Comparison of ENCODE assay signal across 18 cellular contexts in the genomic region with DNA sequence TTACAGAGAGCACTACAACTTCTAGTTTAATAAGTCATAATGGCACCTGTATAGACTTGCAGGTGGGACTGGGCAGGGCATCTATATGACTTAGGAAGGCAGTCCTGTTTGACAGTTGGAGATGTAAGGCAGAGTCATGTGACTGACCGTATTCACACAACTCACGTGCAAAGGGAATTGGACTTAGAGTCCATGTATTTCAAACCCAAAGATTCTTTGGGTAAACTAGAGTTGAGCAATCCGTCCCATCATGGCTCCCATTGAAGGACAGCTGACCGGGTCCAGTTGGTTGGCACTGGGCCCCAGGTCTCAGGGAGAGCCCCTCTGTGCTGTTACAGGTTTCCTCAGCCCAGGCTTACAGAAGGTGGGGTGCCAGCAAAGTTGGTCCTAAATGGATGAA.
DNase-seq lines count a peak whose midpoint lies in the region; ATAC-seq, FAIRE-seq and TF ChIP-seq lines count a peak whose summit lies in the region.
"Had no signal": no experiment of that assay in that cellular context is flagged by ENCODE, and none has a peak within 500 bp of the region (broad histone marks: within the 10 kb centered on the region; RNA-seq: fewer than 3 reads in every experiment).

No MANE protein-coding gene starts in this region.

- H3K4me2 ChIP-seq in GM23338 (no peak overlapping the region), HepG2 (ENCODE audit: low read depth, low read length) (no peak overlapping the region)

- H3K27me3 ChIP-seq in GM23338 (ENCODE audit: insufficient read depth) (no peaks in the 10 kb centered on the region), HepG2 (ENCODE audit: control insufficient read depth in 1 of 2, insufficient read depth in 2 of 2, low read length in 2 of 2) (no peaks in the 10 kb centered on the region), thymus (ENCODE audit: control insufficient read depth, insufficient read depth) (no peaks in the 10 kb centered on the region), WERI-Rb-1 (ENCODE audit: insufficient read depth, low read depth, severe bottlenecking) (no peaks in the 10 kb centered on the region)

- in situ Hi-C loops in HepG2 (cut with HindIII; ENCODE audit: extremely low pct_ligation_motif_present, low pct_unique_long_range_greater_than_20kb) = loop anchor here (25.0 kb wide), 1 partner anchor 337 kb away; no protein-coding TSS in a partner anchor

- DNase-seq in GM23338 (ENCODE audit: low spot score) (no peak), WTC11 (ENCODE audit: low spot score) (no peak), HepG2 (ENCODE audit: low spot score) (peak; percentile 24), WERI-Rb-1 (no peak), NCI-H2081 (lab: John Stamatoyannopoulos, UW) (no peak), anterior cingulate cortex (lab: John Stamatoyannopoulos, UW) (no peak), HPDE6-E6E7 (ENCODE audit: extremely low spot score) (no peak)
- DNase-seq: ACHN; Calu3; CD8-positive, alpha-beta T cell; DMS79 treated with DMSO at 0.1 percent for 48 hours; GOT3 had no signal

- TF ChIP-seq POLR2A in HepG2 (IDR thresholded peaks at IDR 0.05; ENCODE audit: insufficient read depth in 1 of 2, low read depth in 2 of 2, low read length in 2 of 2) = no peak

- H3K36me3 Mint-ChIP-seq in GM23338 (ENCODE audit: low read depth) = no peaks in the 10 kb centered on the region
- H3K36me3 Mint-ChIP-seq in WTC11 = no peaks in the 10 kb centered on the region

- TF ChIP-seq EP300 in HepG2 (IDR thresholded peaks at IDR 0.05; ENCODE audit: low read depth in 2 of 2, low read length in 2 of 2) (no peak), HepG2 (CRISPR knock-in tag; IDR thresholded peaks at IDR 0.05; ENCODE audit: borderline replicate concordance) (no peak)

- H3K27ac Mint-ChIP-seq in GM23338 = no peak overlapping the region
- no peak overlapping the region; the same call in 1 of the 2 replicates for H3K27ac Mint-ChIP-seq in WTC11
- H3K27ac Mint-ChIP-seq: CD8-positive, alpha-beta T cell had no signal

- H3K9me2 ChIP-seq in GM23338 (ENCODE audit: insufficient read depth) = 0 out of 2 replicates have a peak, but pooled peaks cover 3% of the 10 kb centered on the region

- no peak overlapping the region for H3K9ac ChIP-seq in HepG2 (ENCODE audit: insufficient read depth, low read depth, low read length)

- H3K36me3 ChIP-seq in GM23338 (ENCODE audit: insufficient read depth) = no peaks in the 10 kb centered on the region
- H3K36me3 ChIP-seq in HepG2 (replicated peaks in 1 of 2; ENCODE audit: control insufficient read depth in 1 of 2, insufficient read depth in 2 of 2, low read length in 2 of 2) = peaks cover 1 to 12% of the 10 kb centered on the region in 2 experiments; a peak in 4 of 5 replicates
- H3K36me3 ChIP-seq in thymus (ENCODE audit: control insufficient read depth, insufficient read depth) = no peaks in the 10 kb centered on the region
- H3K36me3 ChIP-seq in WERI-Rb-1 = peaks cover 3% of the 10 kb centered on the region; the same call in 1 of the 2 replicates

- POLR2A ChIA-PET in WTC11 (lab: Charles Lee) = no interaction called here
- POLR2A ChIA-PET in HepG2 (lab: Yijun Ruan, JAX) = no interaction called here

- CTCF ChIA-PET in WTC11 (lab: Charles Lee) (interaction anchor here (0.6 to 1.2 kb wide), 4 partner anchors 8 to 38 kb away, joined by 3 to 5 read pairs (median 3); no protein-coding TSS in a partner anchor), HepG2 (lab: Yijun Ruan, JAX; ENCODE audit: low intra/inter-chr PET ratio, low total read pairs) (no interaction called here)

- no peak for ATAC-seq in GM23338
- ATAC-seq in WTC11 = peak; percentile 14; the same call in 1 of the 2 replicates
- ATAC-seq in HepG2 = peak; percentile 41; the same call in 2 of the 3 replicates
- ATAC-seq: CD8-positive, alpha-beta T cell had no signal

- peaks cover 17% of the 10 kb centered on the region; the same call in 1 of the 2 replicates for H4K20me1 ChIP-seq in GM23338 (replicated peaks; ENCODE audit: insufficient read depth)
- no peaks in the 10 kb centered on the region; the same call in none of the 2 replicates for H4K20me1 ChIP-seq in HepG2 (ENCODE audit: insufficient read depth, low read length)

- H3K9me3 ChIP-seq in HepG2 (ENCODE audit: low read length) (no peaks in the 10 kb centered on the region), thymus (ENCODE audit: control insufficient read depth) (no peaks in the 10 kb centered on the region), WERI-Rb-1 (ENCODE audit: severe bottlenecking) (no peaks in the 10 kb centered on the region)

- peak overlapping the region; percentile 32; the same call in 1 of the 2 replicates for H3K27ac ChIP-seq in GM23338 (ENCODE audit: low read depth)
- no peak overlapping the region for H3K27ac ChIP-seq in HepG2 (ENCODE audit: extremely low read length, insufficient read depth, low read length)
- H3K27ac ChIP-seq in thymus (ENCODE audit: low read depth) = peak overlapping the region; percentile 27
- no peak overlapping the region for H3K27ac ChIP-seq in WERI-Rb-1

- no peak for TF ChIP-seq RAD21 in HepG2 (CRISPR knock-in tag; IDR thresholded peaks at IDR 0.05)

- no peaks in the 10 kb centered on the region for H3K4me1 ChIP-seq in GM23338 (ENCODE audit: insufficient read depth)
- H3K4me1 ChIP-seq in HepG2 (ENCODE audit: insufficient read depth, low read length) = no peaks in the 10 kb centered on the region
- no peaks in the 10 kb centered on the region for H3K4me1 ChIP-seq in thymus (ENCODE audit: control insufficient read depth, insufficient read depth, low read length)

- BruUV-seq in HepG2 (replicated peaks; lab: Mats Ljungman, UMichigan) = no TSS peak

- H2AFZ ChIP-seq in GM23338 (no peak overlapping the region), HepG2 (ENCODE audit: low read length) (no peak overlapping the region)

- intact Hi-C loops in HepG2 (cut with micrococcal nuclease; ENCODE audit: unreplicated experiment) = no loop called here

- no peak for TF ChIP-seq CTCF in GM23338 (conservative IDR thresholded peaks at IDR 0.05; ENCODE audit: low read depth in 2 of 2)
- no peak for TF ChIP-seq CTCF in WTC11 (IDR thresholded peaks at IDR 0.05)
- no peak for TF ChIP-seq CTCF in HepG2 (CRISPR knock-in tag; IDR thresholded peaks at IDR 0.05)
- TF ChIP-seq CTCF in WERI-Rb-1 (IDR thresholded peaks at IDR 0.05; ENCODE audit: low read depth, low read length) = no peak

- H3K4me3 Mint-ChIP-seq in GM23338 (no peak overlapping the region), WTC11 (no peak overlapping the region)
- H3K4me3 Mint-ChIP-seq: CD14-positive monocyte; CD8-positive, alpha-beta T cell had no signal

- no peaks in the 10 kb centered on the region; the same call in 1 of the 2 replicates for H3F3A ChIP-seq in GM23338 (replicated peaks; ENCODE audit: low read depth)

- H3K4me3 ChIP-seq in GM23338 (no peak overlapping the region), HepG2 (replicated peaks in 1 of 3; ENCODE audit: insufficient read depth in 1 of 3, low read depth in 2 of 3, low read length in 3 of 3) (no peak overlapping the region), thymus (ENCODE audit: low read length) (no peak overlapping the region), WERI-Rb-1 (ENCODE audit: low read depth, low read length) (no peak overlapping the region)

- no peaks in the 10 kb centered on the region for H3K9me3 Mint-ChIP-seq in GM23338
- H3K9me3 Mint-ChIP-seq in WTC11 = no peaks in the 10 kb centered on the region
- H3K9me3 Mint-ChIP-seq: CD14-positive monocyte; CD8-positive, alpha-beta T cell had no signal

- peaks cover 7% of the 10 kb centered on the region for H3K27me3 Mint-ChIP-seq in GM23338 (ENCODE audit: insufficient read depth, low read depth, poor library complexity)
- no peaks in the 10 kb centered on the region for H3K27me3 Mint-ChIP-seq in WTC11 (ENCODE audit: low read depth)

- peaks cover 23% of the 10 kb centered on the region for H3K4me1 Mint-ChIP-seq in GM23338
- H3K4me1 Mint-ChIP-seq in WTC11 = peaks cover 19% of the 10 kb centered on the region

- peaks cover 91% of the 10 kb centered on the region for H3K79me2 ChIP-seq in GM23338 (replicated peaks; ENCODE audit: insufficient read depth)
- H3K79me2 ChIP-seq in HepG2 (ENCODE audit: insufficient read depth, low read length) = peaks cover 37% of the 10 kb centered on the region

- no peak for FAIRE-seq in HepG2 (lab: Jason Lieb, UNC)
- FAIRE-seq: A204.1, G401.6, GM12891, GM19239 had no signal

- 96% methylated on average over 4 of the region's 4 CpGs for WGBS in HepG2 (ENCODE audit: low lambda C conversion rate)
- 97% methylated on average over 4 of the region's 4 CpGs for WGBS in thymus

TF ChIP-seq in GM23338, 12 proteins besides CTCF, POLR2A, EP300 and RAD21 (continues in another document):
- TF ChIP-seq POLR2AphosphoS5 (IDR thresholded peaks at IDR 0.05; ENCODE audit: low read depth) (no peak), EZH2 (IDR thresholded peaks at IDR 0.05; ENCODE audit: low read depth, unreplicated experiment) (no peak)

TF ChIP-seq in WTC11, 78 proteins besides CTCF, POLR2A, EP300 and RAD21 (continues in another document):
- no peak for TF ChIP-seq ZNF416 (CRISPR knock-in tag; IDR thresholded peaks at IDR 0.05)
- no peak for TF ChIP-seq TEAD4 (CRISPR knock-in tag; IDR thresholded peaks at IDR 0.05)
- TF ChIP-seq, protein P1, sequence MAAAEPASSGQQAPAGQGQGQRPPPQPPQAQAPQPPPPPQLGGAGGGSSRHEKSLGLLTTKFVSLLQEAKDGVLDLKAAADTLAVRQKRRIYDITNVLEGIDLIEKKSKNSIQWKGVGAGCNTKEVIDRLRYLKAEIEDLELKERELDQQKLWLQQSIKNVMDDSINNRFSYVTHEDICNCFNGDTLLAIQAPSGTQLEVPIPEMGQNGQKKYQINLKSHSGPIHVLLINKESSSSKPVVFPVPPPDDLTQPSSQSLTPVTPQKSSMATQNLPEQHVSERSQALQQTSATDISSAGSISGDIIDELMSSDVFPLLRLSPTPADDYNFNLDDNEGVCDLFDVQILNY (CRISPR knock-in tag; IDR thresholded peaks at IDR 0.05) = no peak
- TF ChIP-seq PRRX2 (CRISPR knock-in tag; IDR thresholded peaks at IDR 0.05) = no peak
- TF ChIP-seq HMGA2 (CRISPR knock-in tag; IDR thresholded peaks at IDR 0.05) = no peak
- no peak for TF ChIP-seq JUN (CRISPR knock-in tag; IDR thresholded peaks at IDR 0.05)

TF ChIP-seq in HepG2, 621 proteins besides CTCF, POLR2A, EP300 and RAD21 (continues in another document):
- TF ChIP-seq BHLHE40 (IDR thresholded peaks at IDR 0.05; ENCODE audit: low read length) (peak; percentile 51; the same call in 1 of the 2 replicates), GLI4 (CRISPR knock-in tag; IDR thresholded peaks at IDR 0.05; ENCODE audit: borderline replicate concordance) (no peak), ZNF644 (CRISPR knock-in tag; IDR thresholded peaks at IDR 0.05; ENCODE audit: low read depth) (peak; percentile 22; the same call in 1 of the 2 replicates), ZMYM4 (CRISPR knock-in tag; IDR thresholded peaks at IDR 0.05) (peak; percentile 64), KAT7 (CRISPR knock-in tag; IDR thresholded peaks at IDR 0.05; ENCODE audit: borderline replicate concordance) (no peak), POGZ (CRISPR knock-in tag; IDR thresholded peaks at IDR 0.05) (peak; percentile 54; the same call in 1 of the 2 replicates), HNF4A (CRISPR knock-in tag; IDR thresholded peaks at IDR 0.05) (peak; percentile 56), CEBPG (CRISPR knock-in tag; IDR thresholded peaks at IDR 0.05) (peak; percentile 11; the same call in 1 of the 2 replicates), CEBPB (IDR thresholded peaks at IDR 0.05; ENCODE audit: borderline replicate concordance, low read depth, low read length) (peak; percentile 60; the same call in 1 of the 2 replicates)

Comparison
In these comparisons a context has a peak if more than half of its experiments do, and no peak if none do; other contexts are left out.
1. H3K27ac ChIP-seq: peak in GM23338 (single experiment) and thymus (single experiment); none in HepG2 (single experiment) and WERI-Rb-1 (single experiment).